In genomic region chr20:43590392-43591303, GRCh38 we compare ENCODE assay signal across 1 cellular context.
TF ChIP-seq lines count a peak whose summit lies in the region.

TSS of gene IFT52 (plus strand) at chr20:43590937. CDS start at chr20:43594699, 3,762 bp downstream.

TF ChIP-seq in K562, 482 proteins besides CTCF, POLR2A, EP300 and RAD21 (continued from another document and continues in another):
- no peak for TF ChIP-seq FOXO4 (CRISPR knock-in tag; IDR thresholded peaks at IDR 0.05)
- TF ChIP-seq KAT8 (IDR thresholded peaks at IDR 0.05; ENCODE audit: low read depth), result no peak
- peak; percentile 65; the same call in 1 of the 2 replicates for TF ChIP-seq PATZ1 (CRISPR knock-in tag; IDR thresholded peaks at IDR 0.05; ENCODE audit: borderline replicate concordance)
- TF ChIP-seq TRIM28 (IDR thresholded peaks at IDR 0.05), result no peak
- no peak for TF ChIP-seq NFIX (CRISPR knock-in tag; IDR thresholded peaks at IDR 0.05; ENCODE audit: low read depth)
- TF ChIP-seq GTF2F1 (IDR thresholded peaks at IDR 0.05; ENCODE audit: low read depth, low read length), result no peak
- peak; percentile 54 for TF ChIP-seq MAX (CRISPR knock-in tag; IDR thresholded peaks at IDR 0.05)
- no peak for TF ChIP-seq ZNF395 (CRISPR knock-in tag; IDR thresholded peaks at IDR 0.05)
- TF ChIP-seq ZNF668 (CRISPR knock-in tag; IDR thresholded peaks at IDR 0.05), result no peak
- no peak for TF ChIP-seq ZNF324 (CRISPR knock-in tag; IDR thresholded peaks at IDR 0.05)
- 0 out of 4 replicates have a peak, but pooled peaks of 1 of the 2 experiments have one; percentile 34 for TF ChIP-seq CSDE1 (IDR thresholded peaks at IDR 0.05)
- TF ChIP-seq RBM15 (IDR thresholded peaks at IDR 0.05; ENCODE audit: insufficient read depth, low read length), result no peak
- TF ChIP-seq IFI16 (CRISPR knock-in tag; IDR thresholded peaks at IDR 0.05), result no peak
- peak; percentile 95 for TF ChIP-seq FOXM1 (IDR thresholded peaks at IDR 0.05; ENCODE audit: low read depth)
- TF ChIP-seq FOXM1 (CRISPR knock-in tag; IDR thresholded peaks at IDR 0.05; ENCODE audit: low read depth), result no peak
- TF ChIP-seq ZC3H4 (CRISPR knock-in tag; IDR thresholded peaks at IDR 0.05; ENCODE audit: borderline replicate concordance), result no peak
- TF ChIP-seq EP400 (IDR thresholded peaks at IDR 0.05), result peak; percentile 73
- no peak for TF ChIP-seq KLF16 (IDR thresholded peaks at IDR 0.05)
- TF ChIP-seq ZBTB11 (CRISPR knock-in tag; IDR thresholded peaks at IDR 0.05), result peak in 1 of 3 experiments; percentile 50; a peak in 1 of 6 replicates
- TF ChIP-seq MCM3 (IDR thresholded peaks at IDR 0.05), result no peak
- TF ChIP-seq MCM2 (IDR thresholded peaks at IDR 0.05; ENCODE audit: low read depth), result no peak
- no peak for TF ChIP-seq SP2 (IDR thresholded peaks at IDR 0.05; ENCODE audit: extremely low read depth, low read depth, low read length, poor library complexity, severe bottlenecking)
- TF ChIP-seq NUFIP1 (IDR thresholded peaks at IDR 0.05; ENCODE audit: partially characterized antibody), result peak; percentile 86
- TF ChIP-seq FOXP4 (CRISPR knock-in tag; IDR thresholded peaks at IDR 0.05; ENCODE audit: borderline replicate concordance), result no peak
- peak; percentile 18 for TF ChIP-seq SMARCA4 (IDR thresholded peaks at IDR 0.05)
- TF ChIP-seq GABPB1 (CRISPR knock-in tag; IDR thresholded peaks at IDR 0.05), result 0 out of 2 replicates have a peak, but pooled peaks have one; percentile 25
- no peak for TF ChIP-seq ZKSCAN1 (IDR thresholded peaks at IDR 0.05; ENCODE audit: low read depth, low read length)
- TF ChIP-seq ZBTB7A (IDR thresholded peaks at IDR 0.05; ENCODE audit: borderline replicate concordance, control insufficient read depth, low read depth, low read length), result no peak; the same call in 1 of the 2 replicates
- TF ChIP-seq NKRF (IDR thresholded peaks at IDR 0.05; ENCODE audit: borderline replicate concordance), result no peak
- no peak for TF ChIP-seq ZNF511 (CRISPR knock-in tag; IDR thresholded peaks at IDR 0.05)
- peak; percentile 17; the same call in 1 of the 2 replicates for TF ChIP-seq ELF4 (CRISPR knock-in tag; IDR thresholded peaks at IDR 0.05)
- no peak for TF ChIP-seq HSF4 (CRISPR knock-in tag; IDR thresholded peaks at IDR 0.05; ENCODE audit: borderline replicate concordance)
- no peak for TF ChIP-seq IRF9 (tag; IDR thresholded peaks at IDR 0.05)
- no peak for TF ChIP-seq KLF6 (CRISPR knock-in tag; IDR thresholded peaks at IDR 0.05; ENCODE audit: borderline replicate concordance)
- TF ChIP-seq ZHX1 (conservative IDR thresholded peaks at IDR 0.05; ENCODE audit: low read length), result no peak
- no peak for TF ChIP-seq SPI1 (IDR thresholded peaks at IDR 0.05; ENCODE audit: borderline replicate concordance, low read depth, low read length)
- TF ChIP-seq ARID4B (CRISPR knock-in tag; IDR thresholded peaks at IDR 0.05), result peak; percentile 55; the same call in 1 of the 2 replicates
